ENCODE assay signal across 1 cellular context in genomic region chr18:37659906-37660305, GRCh38.
TF ChIP-seq lines count a peak whose summit lies in the region.

No MANE protein-coding gene starts in this region.

TF ChIP-seq in H1, 55 proteins besides CTCF, POLR2A, EP300 and RAD21 (continued from another document):
- TF ChIP-seq CHD7 (IDR thresholded peaks at IDR 0.05; ENCODE audit: insufficient replicate concordance, low read length): no peak
- TF ChIP-seq GABPA (IDR thresholded peaks at IDR 0.05; ENCODE audit: borderline replicate concordance, insufficient read depth, low read length): no peak
- no peak for TF ChIP-seq BCL11A (IDR thresholded peaks at IDR 0.05; ENCODE audit: low read depth in 2 of 2, low read length in 2 of 2)
- TF ChIP-seq ASH2L (IDR thresholded peaks at IDR 0.05; ENCODE audit: low read length): no peak
- no peak for TF ChIP-seq CEBPB (IDR thresholded peaks at IDR 0.05; ENCODE audit: low read depth, low read length)
- TF ChIP-seq RFX5 (IDR thresholded peaks at IDR 0.05; ENCODE audit: borderline replicate concordance, low read depth, low read length): no peak
- TF ChIP-seq TCF12 (IDR thresholded peaks at IDR 0.05; ENCODE audit: low read depth, low read length): no peak
TF ChIP-seq in H1: peak in this region for 0.
